In the genomic region with DNA sequence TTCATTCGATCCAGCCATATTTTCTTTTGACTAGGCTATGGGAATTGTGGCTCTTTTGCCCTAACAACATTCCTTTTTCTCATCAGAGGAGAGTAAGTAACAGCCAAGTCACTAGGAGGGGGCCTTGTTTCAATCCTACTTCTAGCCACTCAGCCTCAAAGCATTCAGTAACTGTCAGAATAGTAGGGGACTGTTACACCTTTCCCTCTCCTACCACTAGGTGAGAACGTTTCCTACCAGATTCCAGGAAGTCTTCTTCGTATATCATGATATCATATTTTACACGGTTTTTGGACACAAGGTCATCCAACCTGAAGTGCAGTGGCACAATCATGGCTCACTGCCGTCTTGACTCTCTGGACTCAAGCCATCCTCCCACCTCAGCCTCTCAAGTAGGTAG, we compare ENCODE assay signal across 2 cellular contexts.
TF ChIP-seq lines count a peak whose summit lies in the region.

No MANE protein-coding gene starts in this region.

TF ChIP-seq in GM23338, 12 proteins besides CTCF, POLR2A, EP300 and RAD21 (continues in another document):
- no peak for TF ChIP-seq POLR2AphosphoS5 (IDR thresholded peaks at IDR 0.05; ENCODE audit: low read depth)
- no peak for TF ChIP-seq EZH2 (IDR thresholded peaks at IDR 0.05; ENCODE audit: low read depth, unreplicated experiment)
- no peak for TF ChIP-seq ZNF331 (CRISPR knock-in tag; IDR thresholded peaks at IDR 0.05; ENCODE audit: low read depth)
- no peak for TF ChIP-seq STAT1 (IDR thresholded peaks at IDR 0.05; ENCODE audit: unreplicated experiment)
- no peak for TF ChIP-seq CREB1 (CRISPR knock-in tag; IDR thresholded peaks at IDR 0.05; ENCODE audit: low read depth)
- TF ChIP-seq, protein P1, sequence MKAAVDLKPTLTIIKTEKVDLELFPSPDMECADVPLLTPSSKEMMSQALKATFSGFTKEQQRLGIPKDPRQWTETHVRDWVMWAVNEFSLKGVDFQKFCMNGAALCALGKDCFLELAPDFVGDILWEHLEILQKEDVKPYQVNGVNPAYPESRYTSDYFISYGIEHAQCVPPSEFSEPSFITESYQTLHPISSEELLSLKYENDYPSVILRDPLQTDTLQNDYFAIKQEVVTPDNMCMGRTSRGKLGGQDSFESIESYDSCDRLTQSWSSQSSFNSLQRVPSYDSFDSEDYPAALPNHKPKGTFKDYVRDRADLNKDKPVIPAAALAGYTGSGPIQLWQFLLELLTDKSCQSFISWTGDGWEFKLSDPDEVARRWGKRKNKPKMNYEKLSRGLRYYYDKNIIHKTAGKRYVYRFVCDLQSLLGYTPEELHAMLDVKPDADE (IDR thresholded peaks at IDR 0.05), result no peak
- TF ChIP-seq NANOG (IDR thresholded peaks at IDR 0.05; ENCODE audit: borderline replicate concordance), result no peak
- TF ChIP-seq EZH2phosphoT487 (IDR thresholded peaks at IDR 0.05; ENCODE audit: unreplicated experiment), result no peak
- TF ChIP-seq ZNF114 (CRISPR knock-in tag; IDR thresholded peaks at IDR 0.05), result no peak
- TF ChIP-seq, protein P2, sequence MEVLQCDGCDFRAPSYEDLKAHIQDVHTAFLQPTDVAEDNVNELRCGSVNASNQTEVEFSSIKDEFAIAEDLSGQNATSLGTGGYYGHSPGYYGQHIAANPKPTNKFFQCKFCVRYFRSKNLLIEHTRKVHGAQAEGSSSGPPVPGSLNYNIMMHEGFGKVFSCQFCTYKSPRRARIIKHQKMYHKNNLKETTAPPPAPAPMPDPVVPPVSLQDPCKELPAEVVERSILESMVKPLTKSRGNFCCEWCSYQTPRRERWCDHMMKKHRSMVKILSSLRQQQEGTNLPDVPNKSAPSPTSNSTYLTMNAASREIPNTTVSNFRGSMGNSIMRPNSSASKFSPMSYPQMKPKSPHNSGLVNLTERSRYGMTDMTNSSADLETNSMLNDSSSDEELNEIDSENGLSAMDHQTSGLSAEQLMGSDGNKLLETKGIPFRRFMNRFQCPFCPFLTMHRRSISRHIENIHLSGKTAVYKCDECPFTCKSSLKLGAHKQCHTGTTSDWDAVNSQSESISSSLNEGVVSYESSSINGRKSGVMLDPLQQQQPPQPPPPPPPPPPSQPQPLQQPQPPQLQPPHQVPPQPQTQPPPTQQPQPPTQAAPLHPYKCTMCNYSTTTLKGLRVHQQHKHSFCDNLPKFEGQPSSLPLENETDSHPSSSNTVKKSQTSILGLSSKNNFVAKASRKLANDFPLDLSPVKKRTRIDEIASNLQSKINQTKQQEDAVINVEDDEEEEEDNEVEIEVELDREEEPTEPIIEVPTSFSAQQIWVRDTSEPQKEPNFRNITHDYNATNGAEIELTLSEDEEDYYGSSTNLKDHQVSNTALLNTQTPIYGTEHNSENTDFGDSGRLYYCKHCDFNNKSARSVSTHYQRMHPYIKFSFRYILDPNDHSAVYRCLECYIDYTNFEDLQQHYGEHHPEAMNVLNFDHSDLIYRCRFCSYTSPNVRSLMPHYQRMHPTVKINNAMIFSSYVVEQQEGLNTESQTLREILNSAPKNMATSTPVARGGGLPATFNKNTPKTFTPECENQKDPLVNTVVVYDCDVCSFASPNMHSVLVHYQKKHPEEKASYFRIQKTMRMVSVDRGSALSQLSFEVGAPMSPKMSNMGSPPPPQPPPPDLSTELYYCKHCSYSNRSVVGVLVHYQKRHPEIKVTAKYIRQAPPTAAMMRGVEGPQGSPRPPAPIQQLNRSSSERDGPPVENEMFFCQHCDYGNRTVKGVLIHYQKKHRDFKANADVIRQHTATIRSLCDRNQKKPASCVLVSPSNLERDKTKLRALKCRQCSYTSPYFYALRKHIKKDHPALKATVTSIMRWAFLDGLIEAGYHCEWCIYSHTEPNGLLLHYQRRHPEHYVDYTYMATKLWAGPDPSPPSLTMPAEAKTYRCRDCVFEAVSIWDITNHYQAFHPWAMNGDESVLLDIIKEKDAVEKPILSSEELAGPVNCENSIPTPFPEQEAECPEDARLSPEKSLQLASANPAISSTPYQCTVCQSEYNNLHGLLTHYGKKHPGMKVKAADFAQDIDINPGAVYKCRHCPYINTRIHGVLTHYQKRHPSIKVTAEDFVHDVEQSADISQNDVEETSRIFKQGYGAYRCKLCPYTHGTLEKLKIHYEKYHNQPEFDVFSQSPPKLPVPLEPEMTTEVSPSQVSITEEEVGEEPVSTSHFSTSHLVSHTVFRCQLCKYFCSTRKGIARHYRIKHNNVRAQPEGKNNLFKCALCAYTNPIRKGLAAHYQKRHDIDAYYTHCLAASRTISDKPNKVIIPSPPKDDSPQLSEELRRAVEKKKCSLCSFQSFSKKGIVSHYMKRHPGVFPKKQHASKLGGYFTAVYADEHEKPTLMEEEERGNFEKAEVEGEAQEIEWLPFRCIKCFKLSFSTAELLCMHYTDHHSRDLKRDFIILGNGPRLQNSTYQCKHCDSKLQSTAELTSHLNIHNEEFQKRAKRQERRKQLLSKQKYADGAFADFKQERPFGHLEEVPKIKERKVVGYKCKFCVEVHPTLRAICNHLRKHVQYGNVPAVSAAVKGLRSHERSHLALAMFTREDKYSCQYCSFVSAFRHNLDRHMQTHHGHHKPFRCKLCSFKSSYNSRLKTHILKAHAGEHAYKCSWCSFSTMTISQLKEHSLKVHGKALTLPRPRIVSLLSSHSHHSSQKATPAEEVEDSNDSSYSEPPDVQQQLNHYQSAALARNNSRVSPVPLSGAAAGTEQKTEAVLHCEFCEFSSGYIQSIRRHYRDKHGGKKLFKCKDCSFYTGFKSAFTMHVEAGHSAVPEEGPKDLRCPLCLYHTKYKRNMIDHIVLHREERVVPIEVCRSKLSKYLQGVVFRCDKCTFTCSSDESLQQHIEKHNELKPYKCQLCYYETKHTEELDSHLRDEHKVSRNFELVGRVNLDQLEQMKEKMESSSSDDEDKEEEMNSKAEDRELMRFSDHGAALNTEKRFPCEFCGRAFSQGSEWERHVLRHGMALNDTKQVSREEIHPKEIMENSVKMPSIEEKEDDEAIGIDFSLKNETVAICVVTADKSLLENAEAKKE (CRISPR knock-in tag; IDR thresholded peaks at IDR 0.05), result no peak
- TF ChIP-seq JUNB (IDR thresholded peaks at IDR 0.05; ENCODE audit: unreplicated experiment), result no peak

TF ChIP-seq in H1, 55 proteins besides CTCF, POLR2A, EP300 and RAD21:
- TF ChIP-seq CBX5 (IDR thresholded peaks at IDR 0.05; ENCODE audit: low read depth, low read length) (no peak), SIRT6 (IDR thresholded peaks at IDR 0.05; ENCODE audit: low read length) (no peak), ASH2L (IDR thresholded peaks at IDR 0.05; ENCODE audit: low read length) (no peak), PHF8 (conservative IDR thresholded peaks at IDR 0.05; ENCODE audit: low read depth, low read length) (no peak), YY1 (IDR thresholded peaks at IDR 0.05; ENCODE audit: low read depth, low read length) (no peak), HDAC2 (IDR thresholded peaks at IDR 0.05; ENCODE audit: borderline replicate concordance in 1 of 2, low read depth in 2 of 2, low read length in 2 of 2) (no peak), TCF12 (IDR thresholded peaks at IDR 0.05; ENCODE audit: low read depth, low read length) (no peak), BRCA1 (IDR thresholded peaks at IDR 0.05; ENCODE audit: low read depth, low read length) (no peak), SP1 (IDR thresholded peaks at IDR 0.05; ENCODE audit: low read depth, low read length) (no peak)
- TF ChIP-seq, protein P3, sequence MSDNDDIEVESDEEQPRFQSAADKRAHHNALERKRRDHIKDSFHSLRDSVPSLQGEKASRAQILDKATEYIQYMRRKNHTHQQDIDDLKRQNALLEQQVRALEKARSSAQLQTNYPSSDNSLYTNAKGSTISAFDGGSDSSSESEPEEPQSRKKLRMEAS (IDR thresholded peaks at IDR 0.05), result no peak
